Comparison of ENCODE assay signal across 15 cellular contexts in genomic region chrX:13750812-13751211, GRCh38. TPM values are rescaled to one million over a fixed set of nuclear protein-coding genes. Genes with fewer than 3 reads are reported as not detected.
A peak's percentile ranks its signal among the peaks of the same experiment; 100 is the strongest.
DNase-seq lines count a peak whose midpoint lies in the region; ATAC-seq and TF ChIP-seq lines count a peak whose summit lies in the region.
"Had no signal": no experiment of that assay in that cellular context is flagged by ENCODE, and none has a peak within 500 bp of the region (broad histone marks: within the 10 kb centered on the region; RNA-seq: fewer than 3 reads in every experiment).

No MANE protein-coding gene starts in this region.

- H3F3A ChIP-seq in PC-9 (ENCODE audit: insufficient read depth, low read depth): no peaks in the 10 kb centered on the region

- no peaks in the 10 kb centered on the region for H3K27me3 ChIP-seq in PC-9 (ENCODE audit: insufficient read depth, low read depth)
- H3K27me3 ChIP-seq in CD4-positive, alpha-beta T cell (ENCODE audit: control insufficient read depth, insufficient read depth, low read length): no peaks in the 10 kb centered on the region
- H3K27me3 ChIP-seq: adrenal gland, vagina had no signal

- no peak overlapping the region for H3K4me2 ChIP-seq in PC-9

- peaks cover 30% of the 10 kb centered on the region for H3K4me1 Mint-ChIP-seq in activated naive CD8-positive, alpha-beta T cell (ENCODE audit: low read depth)
- H3K4me1 Mint-ChIP-seq in activated naive CD8-positive, alpha-beta T cell treated with anti-CD3 and anti-CD28 coated beads for 36 hours: peaks cover 29% of the 10 kb centered on the region
- peaks cover 24 to 28% of the 10 kb centered on the region in 2 donors for H3K4me1 Mint-ChIP-seq in stimulated activated naive B cell treated with anti-CD40 and anti-IgM and Interleukin-4, amounts not matched to agents 10 μg/mL and 1 μg/mL and 100 μg/mL, for 72 hours
- H3K4me1 Mint-ChIP-seq in CD4-positive, alpha-beta T cell (ENCODE audit: low read depth): peaks cover 31% of the 10 kb centered on the region

- POLR2A ChIA-PET in PC-9 (lab: Charles Lee; ENCODE audit: unreplicated experiment): interaction anchor here (0.5 kb wide), 1 partner anchor 15 kb away, joined by 3 read pairs; no protein-coding TSS in a partner anchor
- POLR2A ChIA-PET in CD4-positive, alpha-beta T cell (lab: Charles Lee): interaction anchor here (2.1 to 2.6 kb wide), 2 partner anchors 16 to 62 kb away, joined by 8 to 12 read pairs; partner anchors contain the start of genes OFD1, RAB9A and TRAPPC2

- H3K9me3 ChIP-seq in PC-9 (ENCODE audit: insufficient read depth, low read depth): no peaks in the 10 kb centered on the region
- no peaks in the 10 kb centered on the region for H3K9me3 ChIP-seq in CD4-positive, alpha-beta T cell (ENCODE audit: control insufficient read depth, low read length)
- H3K9me3 ChIP-seq: adrenal gland, vagina had no signal

- no peaks in the 10 kb centered on the region for H3K4me1 ChIP-seq in PC-9 (replicated peaks; ENCODE audit: insufficient read depth)
- H3K4me1 ChIP-seq: adrenal gland, vagina had no signal

- peak; percentile 37 for ATAC-seq in GM21786 (IDR thresholded peaks at IDR 0.05; ENCODE audit: unreplicated experiment)
- ATAC-seq in stimulated activated naive B cell treated with anti-CD40 and anti-IgM and Interleukin-4, amounts not matched to agents 10 μg/mL and 1 μg/mL and 100 μg/mL, for 72 hours (replicated peaks): peak; percentile 59 to 78
- no peak for ATAC-seq in CD4-positive, alpha-beta T cell (ENCODE audit: poor library complexity)

- H3K27ac ChIP-seq in PC-9: no peak overlapping the region
- no peak overlapping the region for H3K27ac ChIP-seq in CD4-positive, alpha-beta T cell (ENCODE audit: low read depth, low read length)
- H3K27ac ChIP-seq: adrenal gland, vagina had no signal

- intact Hi-C loops in PC-9 (cut with micrococcal nuclease; ENCODE audit: unreplicated experiment): loop anchor here (1.0 kb wide), 2 partner anchors 93 to 279 kb away; no protein-coding TSS in a partner anchor
- intact Hi-C loops in CD4-positive, alpha-beta T cell (cut with DNase I, micrococcal nuclease): loop anchor here (1.0 to 10.0 kb wide), 2 partner anchors 281 to 1574 kb away; no protein-coding TSS in a partner anchor

- no peak overlapping the region for H3K4me3 Mint-ChIP-seq in activated naive CD8-positive, alpha-beta T cell
- H3K4me3 Mint-ChIP-seq in activated naive CD8-positive, alpha-beta T cell treated with anti-CD3 and anti-CD28 coated beads for 36 hours: no peak overlapping the region
- no peak overlapping the region for H3K4me3 Mint-ChIP-seq in stimulated activated naive B cell treated with anti-CD40 and anti-IgM and Interleukin-4, amounts not matched to agents 10 μg/mL and 1 μg/mL and 100 μg/mL, for 72 hours
- H3K4me3 Mint-ChIP-seq in CD4-positive, alpha-beta T cell: no peak overlapping the region
- H3K4me3 Mint-ChIP-seq: activated CD4-positive, alpha-beta T cell treated with anti-CD3 and anti-CD28 coated beads for 36 hours; activated T-cell treated with anti-CD3 and anti-CD28 coated beads, Interleukin-2, amount 50 U/mL, for 4 hours; stimulated activated naive CD8-positive, alpha-beta T cell treated with anti-CD3 and anti-CD28 coated beads, Interleukin-15, Interleukin-2, amounts not matched to agents 100 ng/mL and 50 ng/mL, for 24 hours had no signal

- peaks cover 12% of the 10 kb centered on the region for H3K36me3 ChIP-seq in PC-9 (ENCODE audit: low read depth)

- DNase-seq in activated naive CD8-positive, alpha-beta T cell treated with anti-CD3 and anti-CD28 coated beads for 36 hours: no peak
- peak; percentile 41 for DNase-seq in NB4 (ENCODE audit: low read depth)
- DNase-seq in stimulated activated naive B cell treated with anti-CD40 and anti-IgM and Interleukin-4, amounts not matched to agents 10 μg/mL and 1 μg/mL and 100 μg/mL, for 72 hours: no peak
- no peak for DNase-seq in SKM-1 (lab: John Stamatoyannopoulos, UW; ENCODE audit: unreplicated experiment)
- no peak for DNase-seq in PC-9
- DNase-seq in CD4-positive, alpha-beta T cell: no peak
- DNase-seq: activated T-cell treated with anti-CD3 and anti-CD28 coated beads, Interleukin-2, amount 50 U/mL, for 4 hours; adrenal gland; glutamatergic neuron; midbrain had no signal

- H3K27me3 Mint-ChIP-seq in activated naive CD8-positive, alpha-beta T cell: no peaks in the 10 kb centered on the region
- H3K27me3 Mint-ChIP-seq in activated naive CD8-positive, alpha-beta T cell treated with anti-CD3 and anti-CD28 coated beads for 36 hours: no peaks in the 10 kb centered on the region
- no peaks in the 10 kb centered on the region for H3K27me3 Mint-ChIP-seq in stimulated activated naive B cell treated with anti-CD40 and anti-IgM and Interleukin-4, amounts not matched to agents 10 μg/mL and 1 μg/mL and 100 μg/mL, for 72 hours
- no peaks in the 10 kb centered on the region for H3K27me3 Mint-ChIP-seq in CD4-positive, alpha-beta T cell
- H3K27me3 Mint-ChIP-seq: activated CD4-positive, alpha-beta T cell treated with anti-CD3 and anti-CD28 coated beads for 36 hours; stimulated activated naive CD8-positive, alpha-beta T cell treated with anti-CD3 and anti-CD28 coated beads, Interleukin-15, Interleukin-2, amounts not matched to agents 100 ng/mL and 50 ng/mL, for 24 hours had no signal

- no TSS peak for BruUV-seq in PC-9 (replicated peaks; lab: Mats Ljungman, UMichigan)

- H3K36me3 Mint-ChIP-seq in activated naive CD8-positive, alpha-beta T cell: no peaks in the 10 kb centered on the region
- peaks cover 15% of the 10 kb centered on the region for H3K36me3 Mint-ChIP-seq in activated naive CD8-positive, alpha-beta T cell treated with anti-CD3 and anti-CD28 coated beads for 36 hours
- peaks cover 11 to 45% of the 10 kb centered on the region in 2 donors for H3K36me3 Mint-ChIP-seq in stimulated activated naive B cell treated with anti-CD40 and anti-IgM and Interleukin-4, amounts not matched to agents 10 μg/mL and 1 μg/mL and 100 μg/mL, for 72 hours
- peaks cover 64% of the 10 kb centered on the region for H3K36me3 Mint-ChIP-seq in CD4-positive, alpha-beta T cell (ENCODE audit: low read depth)

- TF ChIP-seq CTCF in NB4 (IDR thresholded peaks at IDR 0.05; ENCODE audit: low read depth, low read length) (no peak), PC-9 (conservative IDR thresholded peaks at IDR 0.05) (no peak)
- no peak for TF ChIP-seq CTCF in CD4-positive, alpha-beta T cell (IDR thresholded peaks at IDR 0.05)

- peak overlapping the region; percentile 79 for H3K27ac Mint-ChIP-seq in activated naive CD8-positive, alpha-beta T cell
- no peak overlapping the region for H3K27ac Mint-ChIP-seq in activated naive CD8-positive, alpha-beta T cell treated with anti-CD3 and anti-CD28 coated beads for 36 hours
- no peak overlapping the region for H3K27ac Mint-ChIP-seq in stimulated activated naive B cell treated with anti-CD40 and anti-IgM and Interleukin-4, amounts not matched to agents 10 μg/mL and 1 μg/mL and 100 μg/mL, for 72 hours
- H3K27ac Mint-ChIP-seq in CD4-positive, alpha-beta T cell: no peak overlapping the region
- H3K27ac Mint-ChIP-seq: stimulated activated naive CD8-positive, alpha-beta T cell treated with anti-CD3 and anti-CD28 coated beads, Interleukin-15, Interleukin-2, amounts not matched to agents 100 ng/mL and 50 ng/mL, for 24 hours had no signal

- no peaks in the 10 kb centered on the region for H4K20me1 ChIP-seq in PC-9 (ENCODE audit: insufficient read depth)

- no peak overlapping the region for H2AFZ ChIP-seq in PC-9

- TF ChIP-seq POLR2A in NB4 (IDR thresholded peaks at IDR 0.05; ENCODE audit: extremely low read depth, insufficient read length): no peak

- no peaks in the 10 kb centered on the region for H3K9me2 ChIP-seq in PC-9 (ENCODE audit: insufficient read depth)

- H3K4me3 ChIP-seq in NB4 (ENCODE audit: low read depth, low read length) (no peak overlapping the region), PC-9 (no peak overlapping the region)
- H3K4me3 ChIP-seq: adrenal gland, vagina had no signal

- no peaks in the 10 kb centered on the region for H3K9me3 Mint-ChIP-seq in activated naive CD8-positive, alpha-beta T cell (ENCODE audit: low read depth)
- no peaks in the 10 kb centered on the region for H3K9me3 Mint-ChIP-seq in activated naive CD8-positive, alpha-beta T cell treated with anti-CD3 and anti-CD28 coated beads for 36 hours
- no peaks in the 10 kb centered on the region for H3K9me3 Mint-ChIP-seq in stimulated activated naive B cell treated with anti-CD40 and anti-IgM and Interleukin-4, amounts not matched to agents 10 μg/mL and 1 μg/mL and 100 μg/mL, for 72 hours
- no peaks in the 10 kb centered on the region for H3K9me3 Mint-ChIP-seq in CD4-positive, alpha-beta T cell
- H3K9me3 Mint-ChIP-seq: activated T-cell treated with anti-CD3 and anti-CD28 coated beads, Interleukin-2, amount 50 U/mL, for 4 hours; stimulated activated naive CD8-positive, alpha-beta T cell treated with anti-CD3 and anti-CD28 coated beads, Interleukin-15, Interleukin-2, amounts not matched to agents 100 ng/mL and 50 ng/mL, for 24 hours had no signal

- CTCF ChIA-PET in PC-9 (lab: Charles Lee): no interaction called here
- CTCF ChIA-PET in CD4-positive, alpha-beta T cell (lab: Charles Lee): interaction anchor here (1.0 to 1.6 kb wide), 3 partner anchors 10 to 273 kb away, joined by 3 to 5 read pairs (median 3); partner anchors contain the start of genes OFD1 and TRAPPC2

- H3K79me2 ChIP-seq in PC-9 (ENCODE audit: low read depth): no peaks in the 10 kb centered on the region

RNA-seq across cellular contexts. Expression of gene OFD1, which starts 16.3 kb away (rescaled TPM):
- 10 to 100 TPM; 27.4 to 29.0 TPM for total RNA-seq in activated naive CD8-positive, alpha-beta T cell treated with anti-CD3 and anti-CD28 coated beads for 36 hours
- total RNA-seq in PC-9 (2021): 31.6 and 35.6 TPM in 2 replicates
- total RNA-seq in CD4-positive, alpha-beta T cell: 10 to 100 TPM; 59.1 to 60.0 TPM

RNA-seq across cellular contexts. Expression of gene TRAPPC2, which starts 16.4 kb away (rescaled TPM):
- 10 to 100 TPM; 15.8 to 16.6 TPM for total RNA-seq in activated naive CD8-positive, alpha-beta T cell treated with anti-CD3 and anti-CD28 coated beads for 36 hours
- 18.5 and 23.6 TPM in 2 replicates for total RNA-seq in PC-9 (2021)
- 10 to 100 TPM; 21.4 to 22.3 TPM for total RNA-seq in CD4-positive, alpha-beta T cell
